In genomic region chr1:36008546-36009197, GRCh38 we compare ENCODE assay signal across 12 cellular contexts.
DNase-seq lines count a peak whose midpoint lies in the region; ATAC-seq and TF ChIP-seq lines count a peak whose summit lies in the region.
"Had no signal": no experiment of that assay in that cellular context is flagged by ENCODE, and none has a peak within 500 bp of the region (broad histone marks: within the 10 kb centered on the region; RNA-seq: fewer than 3 reads in every experiment).

No MANE protein-coding gene starts in this region.

- no peak for TF ChIP-seq CTCF in adrenal gland (IDR thresholded peaks at IDR 0.05)

- no peaks in the 10 kb centered on the region for H3K4me1 ChIP-seq in adrenal gland (replicated peaks in 1 of 2)
- H3K4me1 ChIP-seq: Caco-2 had no signal

- ATAC-seq in GM18909 (IDR thresholded peaks at IDR 0.05; ENCODE audit: poor library complexity, unreplicated experiment) (no peak), GM18502 (IDR thresholded peaks at IDR 0.05; ENCODE audit: poor library complexity, unreplicated experiment) (no peak)
- ATAC-seq: right cardiac atrium had no signal

- DNase-seq in AG08396 (ENCODE audit: low spot score) (peak; percentile 3), HCEC 1CT (peak; percentile 79), adrenal gland (peak; percentile 36 to 69 (median 52)), iPS-NIHi7 (ENCODE audit: extremely low spot score) (peak; percentile 21), NCI-H2081 (lab: John Stamatoyannopoulos, UW) (no peak)
- no peak for DNase-seq in activated CD4-positive, alpha-beta T cell treated with anti-CD3 and anti-CD28 coated beads for 4 hours
- DNase-seq: Caco-2, kidney, NCI-H2107, right cardiac atrium had no signal

- intact Hi-C loops in adrenal gland (cut with DNase I) = no loop called here

- 61 to 67% (median 66%) methylated on average over 9 of the region's 9 CpGs for WGBS in adrenal gland, 4 donors

- H3K27me3 ChIP-seq in adrenal gland = no peaks in the 10 kb centered on the region

- no peak overlapping the region for H3K4me3 ChIP-seq in adrenal gland

- peaks cover 0 to 12% of the 10 kb centered on the region in 2 donors for H3K36me3 ChIP-seq in adrenal gland (replicated peaks in 1 of 2)

- peak in 1 of 2 donors; percentile 13 for TF ChIP-seq POLR2A in adrenal gland (IDR thresholded peaks at IDR 0.05)

- no peaks in the 10 kb centered on the region for H3K9me3 ChIP-seq in adrenal gland (replicated peaks in 1 of 3)
- H3K9me3 ChIP-seq: Caco-2 had no signal

- H3K27ac ChIP-seq in adrenal gland = peak overlapping the region in 4 of 5 donors; percentile 5 to 68 (median 52)

Comparison
In these comparisons a context has a peak if more than half of its experiments do, and no peak if none do; other contexts are left out.
1. DNase-seq: peak in AG08396 (single experiment), HCEC 1CT (single experiment), adrenal gland (7 of 7) and iPS-NIHi7 (single experiment); none in NCI-H2081 (0 of 2) and activated CD4-positive, alpha-beta T cell treated with anti-CD3 and anti-CD28 coated beads for 4 hours (0 of 2).